ENCODE assay signal across 1 cellular context in the genomic region with DNA sequence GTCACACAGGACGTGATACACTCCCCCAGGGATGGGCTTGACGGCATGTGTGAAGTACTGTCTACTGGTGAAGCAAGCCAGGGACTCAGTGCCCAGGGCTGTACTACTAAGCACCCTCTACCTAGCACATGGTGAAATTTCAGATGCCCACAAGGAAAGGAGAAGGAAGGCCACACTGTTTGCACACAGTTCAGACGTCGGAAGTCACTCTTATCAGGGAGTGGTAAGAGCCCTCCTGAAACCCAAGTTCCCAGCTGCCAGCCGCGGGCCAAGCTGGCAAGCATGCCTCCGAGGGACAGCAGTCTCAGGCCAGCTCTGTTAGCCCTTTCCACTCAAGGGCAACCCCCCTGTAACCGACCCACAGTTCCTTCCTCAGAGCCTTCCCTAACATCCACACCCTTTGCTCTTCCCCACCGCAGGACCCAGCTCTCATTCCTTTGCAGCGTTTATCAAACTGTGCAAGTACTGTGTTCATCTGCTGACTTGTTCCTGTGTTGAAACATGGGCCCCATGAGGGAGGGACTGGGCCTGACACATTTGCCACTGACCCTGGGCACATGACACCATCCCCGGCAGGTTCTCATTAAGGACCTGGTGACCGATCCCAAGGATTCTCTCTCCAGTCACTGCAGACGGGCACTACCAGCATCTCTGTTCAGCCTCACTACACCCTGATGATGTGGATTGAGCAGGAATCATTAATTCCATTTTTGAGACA.
A peak's percentile ranks its signal among the peaks of the same experiment; 100 is the strongest.
TF ChIP-seq lines count a peak whose summit lies in the region.

No MANE protein-coding gene starts in this region.

TF ChIP-seq in K562, 482 proteins besides CTCF, POLR2A, EP300 and RAD21:
- TF ChIP-seq MAX (CRISPR knock-in tag; IDR thresholded peaks at IDR 0.05) (peak; percentile 12; the same call in 1 of the 2 replicates), HNRNPUL1 (IDR thresholded peaks at IDR 0.05; ENCODE audit: low read length) (no peak)
